Comparison of ENCODE assay signal across 9 cellular contexts in genomic region chr1:184752656-184753055, GRCh38. TPM values are rescaled to one million over a fixed set of nuclear protein-coding genes. Genes with fewer than 3 reads are reported as not detected.
DNase-seq lines count a peak whose midpoint lies in the region; ATAC-seq and TF ChIP-seq lines count a peak whose summit lies in the region.
"Had no signal": no experiment of that assay in that cellular context is flagged by ENCODE, and none has a peak within 500 bp of the region (broad histone marks: within the 10 kb centered on the region; RNA-seq: fewer than 3 reads in every experiment).

No MANE protein-coding gene starts in this region.

- peak overlapping the region in 2 of 4 donors; percentile 27 to 95 for H3K27ac ChIP-seq in upper lobe of left lung

- DNase-seq in T-helper 1 cell (no peak), NOMO-1 treated with DMSO at 0.1 percent for 48 hours (lab: John Stamatoyannopoulos, UW; ENCODE audit: unreplicated experiment) (peak; percentile 77), progenitor cell of endocrine pancreas (ENCODE audit: low spot score, unreplicated experiment) (no peak), head of caudate nucleus (no peak), retina (no peak), upper lobe of left lung (no peak)
- no peak for DNase-seq in activated naive CD8-positive, alpha-beta T cell treated with anti-CD3 and anti-CD28 coated beads, Interleukin-2, amount 10 ng/mL, durations not matched to agents 7 days and 5 days
- DNase-seq: nucleus accumbens had no signal

- H3K4me3 ChIP-seq in upper lobe of left lung = peak overlapping the region in 1 of 4 donors; percentile 63

- H3K4me1 ChIP-seq in upper lobe of left lung = peaks cover 18 to 28% (median 26%) of the 10 kb centered on the region in 4 donors

- no peak overlapping the region for H3K27ac Mint-ChIP-seq in T-helper 1 cell treated with Interleukin-12 subunit alpha and Interleukin-12 subunit beta and Interleukin-4 antibody, amounts not matched to agents 30 μg/mL and 1 μg/mL, for 36 hours
- H3K27ac Mint-ChIP-seq in activated naive CD8-positive, alpha-beta T cell treated with anti-CD3 and anti-CD28 coated beads, Interleukin-2, amount 10 ng/mL, durations not matched to agents 7 days and 5 days = no peak overlapping the region
- H3K27ac Mint-ChIP-seq in progenitor cell of endocrine pancreas = no peak overlapping the region

- WGBS in upper lobe of left lung, 2 donors = 83 to 91% methylated on average over 2 of the region's 2 CpGs

- peak overlapping the region; percentile 47 for H3K4me3 Mint-ChIP-seq in T-helper 1 cell treated with Interleukin-12 subunit alpha and Interleukin-12 subunit beta and Interleukin-4 antibody, amounts not matched to agents 30 μg/mL and 1 μg/mL, for 36 hours
- H3K4me3 Mint-ChIP-seq in activated naive CD8-positive, alpha-beta T cell treated with anti-CD3 and anti-CD28 coated beads, Interleukin-2, amount 10 ng/mL, durations not matched to agents 7 days and 5 days = peak overlapping the region; percentile 89
- peak overlapping the region; percentile 82 for H3K4me3 Mint-ChIP-seq in progenitor cell of endocrine pancreas (ENCODE audit: low read depth)

- no peaks in the 10 kb centered on the region for H3K27me3 ChIP-seq in upper lobe of left lung

- TF ChIP-seq EP300 in upper lobe of left lung (IDR thresholded peaks at IDR 0.05) = no peak

- POLR2A ChIA-PET in activated naive CD8-positive, alpha-beta T cell treated with anti-CD3 and anti-CD28 coated beads, Interleukin-2, amount 10 ng/mL, durations not matched to agents 7 days and 5 days (lab: Charles Lee) = interaction anchor here (2.5 kb wide), 1 partner anchor 10 kb away, joined by 11 read pairs; no protein-coding TSS in a partner anchor

- intact Hi-C loops in head of caudate nucleus (cut with DNase I) = no loop called here

- no peaks in the 10 kb centered on the region for H3K9me3 Mint-ChIP-seq in T-helper 1 cell treated with Interleukin-12 subunit alpha and Interleukin-12 subunit beta and Interleukin-4 antibody, amounts not matched to agents 30 μg/mL and 1 μg/mL, for 36 hours
- H3K9me3 Mint-ChIP-seq in activated naive CD8-positive, alpha-beta T cell treated with anti-CD3 and anti-CD28 coated beads, Interleukin-2, amount 10 ng/mL, durations not matched to agents 7 days and 5 days = no peaks in the 10 kb centered on the region
- H3K9me3 Mint-ChIP-seq in progenitor cell of endocrine pancreas (ENCODE audit: low read depth) = no peaks in the 10 kb centered on the region

- H3K36me3 ChIP-seq in upper lobe of left lung = no peaks in the 10 kb centered on the region

- TF ChIP-seq CTCF in progenitor cell of endocrine pancreas (IDR thresholded peaks at IDR 0.05; ENCODE audit: unreplicated experiment) = no peak
- no peak for TF ChIP-seq CTCF in upper lobe of left lung (IDR thresholded peaks at IDR 0.05)

- H3K36me3 Mint-ChIP-seq in T-helper 1 cell treated with Interleukin-12 subunit alpha and Interleukin-12 subunit beta and Interleukin-4 antibody, amounts not matched to agents 30 μg/mL and 1 μg/mL, for 36 hours (ENCODE audit: low read depth) = peaks cover 6% of the 10 kb centered on the region
- peaks cover 4% of the 10 kb centered on the region for H3K36me3 Mint-ChIP-seq in activated naive CD8-positive, alpha-beta T cell treated with anti-CD3 and anti-CD28 coated beads, Interleukin-2, amount 10 ng/mL, durations not matched to agents 7 days and 5 days
- no peaks in the 10 kb centered on the region for H3K36me3 Mint-ChIP-seq in progenitor cell of endocrine pancreas (ENCODE audit: insufficient read depth)

- TF ChIP-seq POLR2A in upper lobe of left lung (IDR thresholded peaks at IDR 0.05) = no peak

- ATAC-seq in activated naive CD8-positive, alpha-beta T cell treated with anti-CD3 and anti-CD28 coated beads, Interleukin-2, amount 10 ng/mL, durations not matched to agents 7 days and 5 days (ENCODE audit: low read depth) = no peak
- ATAC-seq in upper lobe of left lung (ENCODE audit: low FRiP score in 2 of 2) = no peak

- H3K4me1 Mint-ChIP-seq in T-helper 1 cell treated with Interleukin-12 subunit alpha and Interleukin-12 subunit beta and Interleukin-4 antibody, amounts not matched to agents 30 μg/mL and 1 μg/mL, for 36 hours (ENCODE audit: low read depth) = peaks cover 28% of the 10 kb centered on the region
- H3K4me1 Mint-ChIP-seq in activated naive CD8-positive, alpha-beta T cell treated with anti-CD3 and anti-CD28 coated beads, Interleukin-2, amount 10 ng/mL, durations not matched to agents 7 days and 5 days = peaks cover 27% of the 10 kb centered on the region
- peaks cover 22% of the 10 kb centered on the region for H3K4me1 Mint-ChIP-seq in progenitor cell of endocrine pancreas (ENCODE audit: low read depth)

- peaks cover 8% of the 10 kb centered on the region for H3K27me3 Mint-ChIP-seq in T-helper 1 cell treated with Interleukin-12 subunit alpha and Interleukin-12 subunit beta and Interleukin-4 antibody, amounts not matched to agents 30 μg/mL and 1 μg/mL, for 36 hours (ENCODE audit: low read depth)
- H3K27me3 Mint-ChIP-seq in activated naive CD8-positive, alpha-beta T cell treated with anti-CD3 and anti-CD28 coated beads, Interleukin-2, amount 10 ng/mL, durations not matched to agents 7 days and 5 days = peaks cover 10% of the 10 kb centered on the region
- H3K27me3 Mint-ChIP-seq in progenitor cell of endocrine pancreas = peaks cover 4% of the 10 kb centered on the region

- no peaks in the 10 kb centered on the region for H3K9me3 ChIP-seq in upper lobe of left lung

RNA-seq across cellular contexts. Expression of gene EDEM3, which starts 2.0 kb away (rescaled TPM):
- total RNA-seq in activated naive CD8-positive, alpha-beta T cell treated with anti-CD3 and anti-CD28 coated beads, Interleukin-2, amount 10 ng/mL, durations not matched to agents 7 days and 5 days = 10 to 100 TPM; 18.8 to 29.9 TPM
- 36.2 and 37.5 TPM in 2 replicates for total RNA-seq in progenitor cell of endocrine pancreas
- 10 to 100 TPM; 23.9 to 56.2 (median 29.4) TPM for total RNA-seq in upper lobe of left lung
